Comparison of ENCODE assay signal across 9 cellular contexts in the genomic region with DNA sequence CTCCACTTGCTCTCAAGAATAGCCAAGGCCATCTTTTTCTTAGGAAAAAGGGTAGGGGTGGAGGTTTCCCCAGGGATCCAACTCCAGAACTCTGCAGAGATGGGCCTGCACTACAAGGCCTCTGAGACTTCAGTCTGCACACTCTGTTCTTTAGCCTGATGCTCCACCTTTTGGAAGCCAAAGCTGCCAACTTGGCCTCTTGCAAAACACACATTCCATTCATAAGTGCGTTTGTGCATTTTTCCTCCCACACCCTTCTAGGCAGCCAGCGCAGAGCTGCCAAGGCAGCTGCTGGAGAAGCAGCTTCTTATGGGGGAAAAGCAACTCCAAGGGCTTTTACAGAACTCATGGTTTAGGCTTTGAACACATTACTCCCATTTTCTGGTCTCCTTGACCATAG. TPM values are rescaled to one million over a fixed set of nuclear protein-coding genes. Genes with fewer than 3 reads are reported as not detected.
DNase-seq lines count a peak whose midpoint lies in the region; ATAC-seq, FAIRE-seq and TF ChIP-seq lines count a peak whose summit lies in the region.
"Had no signal": no experiment of that assay in that cellular context is flagged by ENCODE, and none has a peak within 500 bp of the region (broad histone marks: within the 10 kb centered on the region; RNA-seq: fewer than 3 reads in every experiment).

No MANE protein-coding gene starts in this region.

- DNase-seq in HS-27A (ENCODE audit: low read depth) (peak; percentile 63), bronchial epithelial cell (ENCODE audit: low read depth) (peak; percentile 85), left kidney (ENCODE audit: low read depth, low spot score) (peak; percentile 51), NCI-H2029 (lab: John Stamatoyannopoulos, UW) (no peak), NCI-H1105 (lab: John Stamatoyannopoulos, UW) (no peak)
- DNase-seq: MM.1S had no signal

- H3K4me1 ChIP-seq in subcutaneous abdominal adipose tissue (ENCODE audit: control insufficient read depth in 5 of 5, insufficient read depth in 5 of 5, low read length in 5 of 5), result peaks cover 12 to 68% (median 57%) of the 10 kb centered on the region in 5 donors

- no peaks in the 10 kb centered on the region for H3K9me3 ChIP-seq in subcutaneous abdominal adipose tissue (ENCODE audit: control insufficient read depth in 5 of 5, low read length in 5 of 5)

- H3K27me3 ChIP-seq in bronchial epithelial cell (ENCODE audit: control insufficient read depth, insufficient read depth, low read length), result no peaks in the 10 kb centered on the region
- no peaks in the 10 kb centered on the region for H3K27me3 ChIP-seq in subcutaneous abdominal adipose tissue (ENCODE audit: control insufficient read depth in 5 of 5, insufficient read depth in 4 of 5, low read length in 5 of 5)

- FAIRE-seq in bronchial epithelial cell (lab: Jason Lieb, UNC), result no peak

- H3K9ac ChIP-seq in subcutaneous abdominal adipose tissue (ENCODE audit: low read length in 5 of 5), result peak overlapping the region in 1 of 5 donors; percentile 27

- H3K36me3 ChIP-seq in bronchial epithelial cell (ENCODE audit: control insufficient read depth, insufficient read depth, low read length), result no peaks in the 10 kb centered on the region
- H3K36me3 ChIP-seq in subcutaneous abdominal adipose tissue (ENCODE audit: control insufficient read depth in 5 of 5, insufficient read depth in 5 of 5, low read length in 5 of 5), result peaks cover 0 to 12% (median 9%) of the 10 kb centered on the region in 5 donors

- no peak for TF ChIP-seq POLR2A in GM18505 (IDR thresholded peaks at IDR 0.05; ENCODE audit: borderline replicate concordance, extremely low read depth, insufficient read depth, insufficient read length)

- ATAC-seq in HG02973 (IDR thresholded peaks at IDR 0.05; ENCODE audit: unreplicated experiment) (no peak), GM18505 (IDR thresholded peaks at IDR 0.05; ENCODE audit: unreplicated experiment) (no peak)

- peak overlapping the region; percentile 83 for H3K27ac ChIP-seq in subcutaneous abdominal adipose tissue (ENCODE audit: low read depth, low read length)

- no peak overlapping the region for H3K4me3 ChIP-seq in bronchial epithelial cell (ENCODE audit: low read depth, low read length)
- no peak overlapping the region for H3K4me3 ChIP-seq in subcutaneous abdominal adipose tissue (ENCODE audit: low read depth in 1 of 5, low read length in 5 of 5)

- TF ChIP-seq CTCF in bronchial epithelial cell (IDR thresholded peaks at IDR 0.05; ENCODE audit: insufficient read depth, low read length, severe bottlenecking), result no peak

RNA-seq across cellular contexts. Expression of a gene that starts 45.3 kb away (rescaled TPM):
- total RNA-seq in bronchial epithelial cell, result 1.1 and 2.4 TPM in 2 replicates

RNA-seq across cellular contexts. Expression of a gene that starts 45.3 kb away (rescaled TPM):
- total RNA-seq in bronchial epithelial cell, result 16.6 and 25.6 TPM in 2 replicates

RNA-seq across cellular contexts. Expression of a gene that starts 48.6 kb away (rescaled TPM):
- 14.0 and 17.8 TPM in 2 replicates for total RNA-seq in bronchial epithelial cell

RNA-seq across cellular contexts. Expression of a gene that starts 49.0 kb away (rescaled TPM):
- total RNA-seq in bronchial epithelial cell, result 40.8 and 47.9 TPM in 2 replicates

Comparison
In these comparisons a context has a peak if more than half of its experiments do, and no peak if none do; other contexts are left out.
1. DNase-seq: peak in HS-27A (single experiment), bronchial epithelial cell (single experiment) and left kidney (single experiment); none in NCI-H2029 (single experiment) and NCI-H1105 (single experiment).